In the genomic region with DNA sequence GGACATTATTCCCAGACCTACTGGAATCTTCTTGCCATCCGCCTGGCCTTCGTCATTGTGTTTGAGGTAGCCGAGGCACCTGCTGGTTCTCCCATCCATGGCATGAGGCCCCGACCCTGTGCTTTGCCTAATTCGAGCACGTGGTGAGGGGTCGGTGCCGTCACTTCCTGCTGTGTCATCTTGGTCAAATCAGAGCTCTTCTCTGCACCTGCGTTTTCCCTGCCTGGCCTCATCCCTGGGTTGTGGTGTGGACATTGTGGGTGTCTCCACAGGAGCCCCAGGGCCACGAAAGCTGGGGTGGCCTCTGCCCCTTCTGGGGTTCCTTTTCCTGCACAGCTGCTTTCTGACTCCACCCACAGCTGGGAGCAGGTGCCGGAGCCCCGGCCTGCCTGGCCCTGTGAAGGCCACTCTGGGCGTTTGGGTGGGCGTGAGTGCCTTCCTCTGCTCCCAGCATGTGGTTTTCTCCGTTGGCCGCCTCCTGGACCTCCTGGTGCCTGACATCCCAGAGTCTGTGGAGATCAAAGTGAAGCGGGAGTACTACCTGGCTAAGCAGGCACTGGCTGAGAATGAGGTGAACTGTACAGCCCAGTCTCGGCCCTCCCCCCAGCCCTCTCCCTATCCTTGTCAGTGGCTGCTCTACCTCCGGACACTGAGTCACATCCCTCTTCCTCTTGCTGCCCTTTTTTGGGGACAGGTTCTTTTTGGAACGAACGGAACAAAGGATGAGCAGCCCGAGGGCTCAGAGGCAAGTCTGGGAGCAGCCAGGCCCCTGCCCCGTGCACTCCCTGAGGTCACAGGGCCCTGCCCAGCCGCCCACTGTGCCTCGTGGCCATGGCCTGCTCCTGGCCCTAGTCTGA, we compare ENCODE assay signal across 1 cellular context.
TF ChIP-seq lines count a peak whose summit lies in the region.

No MANE protein-coding gene starts in this region.

TF ChIP-seq in GM12878, 131 proteins besides CTCF, POLR2A, EP300 and RAD21 (continued from another document):
- TF ChIP-seq, protein P1, sequence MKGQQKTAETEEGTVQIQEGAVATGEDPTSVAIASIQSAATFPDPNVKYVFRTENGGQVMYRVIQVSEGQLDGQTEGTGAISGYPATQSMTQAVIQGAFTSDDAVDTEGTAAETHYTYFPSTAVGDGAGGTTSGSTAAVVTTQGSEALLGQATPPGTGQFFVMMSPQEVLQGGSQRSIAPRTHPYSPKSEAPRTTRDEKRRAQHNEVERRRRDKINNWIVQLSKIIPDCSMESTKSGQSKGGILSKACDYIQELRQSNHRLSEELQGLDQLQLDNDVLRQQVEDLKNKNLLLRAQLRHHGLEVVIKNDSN (IDR thresholded peaks at IDR 0.05; ENCODE audit: borderline replicate concordance, extremely low read length, insufficient read depth, low read depth, low read length): peak; percentile 27
- TF ChIP-seq TARDBP (IDR thresholded peaks at IDR 0.05; ENCODE audit: borderline replicate concordance): no peak
- TF ChIP-seq TCF12 (IDR thresholded peaks at IDR 0.05; ENCODE audit: low read depth, low read length): 0 out of 2 replicates have a peak, but pooled peaks have one; percentile 11
- 0 out of 3 replicates have a peak, but pooled peaks have one; percentile 5 for TF ChIP-seq POU2F2 (IDR thresholded peaks at IDR 0.05; ENCODE audit: borderline replicate concordance, low read depth, low read length)
- 0 out of 2 replicates have a peak, but pooled peaks have one; percentile 29 for TF ChIP-seq GABPA (IDR thresholded peaks at IDR 0.05; ENCODE audit: low read depth)
TF ChIP-seq in GM12878: peak in this region for 5.
